ENCODE assay signal across 8 cellular contexts in the genomic region with DNA sequence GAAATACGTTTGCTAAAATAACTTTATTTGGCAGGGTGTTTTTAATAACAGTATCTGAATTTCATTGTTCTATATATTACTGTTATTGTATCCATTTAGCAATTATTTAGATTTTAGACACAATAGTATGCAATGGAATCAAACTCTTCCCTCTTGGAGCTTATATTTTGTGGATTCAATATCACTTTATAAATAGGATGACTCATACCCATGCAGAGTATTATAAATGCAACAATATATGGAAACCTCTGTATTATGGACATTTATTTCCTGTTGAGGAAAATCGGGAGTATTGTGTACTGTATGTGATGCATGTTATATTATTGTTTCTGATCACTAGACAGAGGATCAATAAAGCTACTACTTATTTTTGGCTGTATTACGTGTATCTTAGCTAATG. TPM values are rescaled to one million over a fixed set of nuclear protein-coding genes. Genes with fewer than 3 reads are reported as not detected.
DNase-seq lines count a peak whose midpoint lies in the region; ATAC-seq, FAIRE-seq and TF ChIP-seq lines count a peak whose summit lies in the region.

No MANE protein-coding gene starts in this region.

- H3F3A ChIP-seq in DOHH2 (ENCODE audit: control insufficient read depth, insufficient read depth) = 0 out of 2 replicates have a peak, but pooled peaks cover 4% of the 10 kb centered on the region

- 86% methylated on average over 3 of the region's 3 CpGs; no CpG with 5 or more reads in 1 of the 2 experiments for WGBS in H1 (ENCODE audit: extremely low coverage in 1 of 2, insufficient coverage in 1 of 2, insufficient read length in 1 of 2, insufficient replicate concordance in 2 of 2, low coverage in 1 of 2, low lambda C conversion rate in 2 of 2, missing lambda C conversion rate in 1 of 2), 2 experiments
- WGBS in pancreas, 2 donors = 39 to 41% methylated on average over 3 of the region's 3 CpGs

- peak overlapping the region; percentile 83 for H3K4me2 ChIP-seq in DOHH2 (ENCODE audit: low read length)
- H3K4me2 ChIP-seq in H1 (ENCODE audit: insufficient read depth in 1 of 2, low read depth in 2 of 2, low read length in 2 of 2) = peak overlapping the region; percentile 59 to 77; a peak in 3 of 4 replicates

- H2BK15ac ChIP-seq in H1 (ENCODE audit: low read length) = no peak overlapping the region

- H3K79me2 ChIP-seq in DOHH2 (ENCODE audit: control insufficient read depth, low read length) (peaks cover 90% of the 10 kb centered on the region), H1 (ENCODE audit: control insufficient read depth in 1 of 2, insufficient read depth in 2 of 2, low read length in 2 of 2) (peaks cover 5 to 72% of the 10 kb centered on the region in 2 experiments; a peak in 3 of 4 replicates)

- DNase-seq in NT2/D1 (ENCODE audit: low read depth, low spot score) (no peak), H1 (ENCODE audit: low read depth in 1 of 2, low spot score in 2 of 2) (no peak), pancreas (no peak), LoVo (ENCODE audit: low spot score) (no peak), NCI-H1694 (lab: John Stamatoyannopoulos, UW) (no peak)

- H3K4me3 ChIP-seq in DOHH2 (ENCODE audit: low read length) (peak overlapping the region; percentile 89), NT2/D1 (ENCODE audit: insufficient read length, low read depth) (no peak overlapping the region), H1 (ENCODE audit: extremely low read depth in 1 of 4, insufficient read depth in 2 of 4, low read depth in 3 of 4, low read length in 4 of 4) (peak overlapping the region in 3 of 4 experiments; percentile 30 to 77 (median 40); a peak in 3 of 8 replicates), pancreas (peak overlapping the region in 2 of 4 donors; percentile 47 to 59)

- H3K23ac ChIP-seq in H1 (ENCODE audit: insufficient read length) = no peak overlapping the region

- H3K27me3 ChIP-seq in DOHH2 (ENCODE audit: control insufficient read depth, low read length) (no peaks in the 10 kb centered on the region), NT2/D1 (ENCODE audit: insufficient read depth, insufficient read length) (no peaks in the 10 kb centered on the region), H1 (replicated peaks in 1 of 4; ENCODE audit: control insufficient read depth in 3 of 4, extremely low read depth in 1 of 4, insufficient read depth in 3 of 4, low read length in 3 of 4) (no peaks in the 10 kb centered on the region), pancreas (no peaks in the 10 kb centered on the region)

- intact Hi-C loops in pancreas (cut with DNase I) = no loop called here

- POLR2A ChIA-PET in H1 (lab: Charles Lee; ENCODE audit: partially characterized antibody) = interaction anchor here (1.4 to 1.9 kb wide), 3 partner anchors 10 to 14 kb away, joined by 4 to 5 read pairs (median 5); no protein-coding TSS in a partner anchor

- peaks cover 43% of the 10 kb centered on the region for H3K4me1 ChIP-seq in DOHH2 (ENCODE audit: control insufficient read depth, low read length)
- no peaks in the 10 kb centered on the region for H3K4me1 ChIP-seq in NT2/D1 (ENCODE audit: insufficient read depth, insufficient read length)
- peaks cover 0 to 9% (median under 1%) of the 10 kb centered on the region in 4 experiments; a peak in 1 of 7 replicates for H3K4me1 ChIP-seq in H1 (replicated peaks in 1 of 4; ENCODE audit: control insufficient read depth in 3 of 4, insufficient read depth in 4 of 4, low read length in 3 of 4)
- H3K4me1 ChIP-seq in pancreas = peaks cover 4 to 26% (median 19%) of the 10 kb centered on the region in 3 donors

- no peak overlapping the region for H4K5ac ChIP-seq in H1 (ENCODE audit: insufficient read length, low read depth, low read length)

- no peak for TF ChIP-seq EP300 in H1 (IDR thresholded peaks at IDR 0.05; ENCODE audit: borderline replicate concordance in 1 of 2, low read depth in 2 of 2, low read length in 2 of 2)

- H3K36me3 ChIP-seq in DOHH2 (ENCODE audit: control insufficient read depth, low read length) = peaks cover 26% of the 10 kb centered on the region
- peaks cover 10% of the 10 kb centered on the region for H3K36me3 ChIP-seq in NT2/D1 (ENCODE audit: insufficient read depth, insufficient read length, low read length)
- no peaks in the 10 kb centered on the region; a peak in 1 of 8 replicates for H3K36me3 ChIP-seq in H1 (ENCODE audit: control insufficient read depth in 2 of 4, insufficient read depth in 4 of 4, low read length in 3 of 4)
- no peaks in the 10 kb centered on the region for H3K36me3 ChIP-seq in pancreas

- no peak overlapping the region for H2AK5ac ChIP-seq in H1 (ENCODE audit: low read depth, low read length)

- H3K79me1 ChIP-seq in H1 (ENCODE audit: low read depth, low read length) = no peaks in the 10 kb centered on the region; the same call in 1 of the 2 replicates

- no peak overlapping the region for H2BK12ac ChIP-seq in H1 (ENCODE audit: low read depth, low read length)

- H3K27ac ChIP-seq in DOHH2 (ENCODE audit: low read depth, low read length) = peak overlapping the region; percentile 62
- no peak overlapping the region for H3K27ac ChIP-seq in H1 (ENCODE audit: low read depth, low read length)
- peak overlapping the region in 3 of 4 donors; percentile 53 to 76 (median 74) for H3K27ac ChIP-seq in pancreas

- H4K8ac ChIP-seq in H1 (ENCODE audit: extremely low read depth, insufficient read depth, low read length) = no peak overlapping the region

- H3K9ac ChIP-seq in NT2/D1 (ENCODE audit: insufficient read length, low read depth) (peak overlapping the region; percentile 21), H1 (replicated peaks in 1 of 4; ENCODE audit: extremely low read depth in 1 of 4, low read depth in 3 of 4, low read length in 3 of 4) (no peak overlapping the region)

- H3K14ac ChIP-seq in H1 (ENCODE audit: insufficient read length) = no peak overlapping the region

- H3K9me3 ChIP-seq in DOHH2 (ENCODE audit: control insufficient read depth, insufficient read depth, low read length) (no peaks in the 10 kb centered on the region), NT2/D1 (ENCODE audit: insufficient read depth, low read length) (no peaks in the 10 kb centered on the region), H1 (ENCODE audit: insufficient read depth in 2 of 2, low read depth in 1 of 2, low read length in 1 of 2) (no peaks in the 10 kb centered on the region), pancreas (no peaks in the 10 kb centered on the region)

- CTCF ChIA-PET in H1 (lab: Charles Lee; ENCODE audit: partially characterized antibody) = no interaction called here

- no peak overlapping the region for H2BK120ac ChIP-seq in H1 (replicated peaks; ENCODE audit: low read depth, low read length)

- no peak overlapping the region for H2BK20ac ChIP-seq in H1 (ENCODE audit: low read length)

- no peak overlapping the region for H3K18ac ChIP-seq in H1 (ENCODE audit: extremely low read depth, low read length)

- TF ChIP-seq CTCF in DOHH2 (IDR thresholded peaks at IDR 0.05; ENCODE audit: low read depth, low read length, poor library complexity, severe bottlenecking) = no peak
- no peak for TF ChIP-seq CTCF in H1 (IDR thresholded peaks at IDR 0.05; ENCODE audit: control extremely low read depth in 1 of 3, insufficient read depth in 1 of 3, low read depth in 1 of 3, low read length in 3 of 3)
- TF ChIP-seq CTCF in pancreas (IDR thresholded peaks at IDR 0.05) = no peak

- no peak overlapping the region for H3K4ac ChIP-seq in H1 (replicated peaks; ENCODE audit: insufficient read length, low read depth, low read length)

- no peak for TF ChIP-seq POLR2A in H1 (IDR thresholded peaks at IDR 0.05; ENCODE audit: control extremely low read depth in 1 of 2, low read depth in 2 of 2, low read length in 2 of 2)

- ATAC-seq in pancreas (no peak), GM19397 (IDR thresholded peaks at IDR 0.05; ENCODE audit: unreplicated experiment) (no peak), HG02588 (IDR thresholded peaks at IDR 0.05; ENCODE audit: unreplicated experiment) (no peak)

- H2BK5ac ChIP-seq in H1 (ENCODE audit: low read depth, low read length) = no peak overlapping the region

- no peak overlapping the region for H2AFZ ChIP-seq in H1 (ENCODE audit: low read length)

- 0 out of 2 replicates have a peak, but pooled peaks cover 4% of the 10 kb centered on the region for H3K23me2 ChIP-seq in H1 (ENCODE audit: low read depth, low read length)

- TF ChIP-seq RAD21 in H1 (IDR thresholded peaks at IDR 0.05 in 1 of 2, conservative IDR thresholded peaks at IDR 0.05 in 1 of 2; ENCODE audit: low read depth in 2 of 2, low read length in 2 of 2) = no peak

- no peaks in the 10 kb centered on the region for H3K9me2 ChIP-seq in DOHH2 (replicated peaks; ENCODE audit: control insufficient read depth, low read length)

- no peak overlapping the region for H3K56ac ChIP-seq in H1 (replicated peaks; ENCODE audit: insufficient read length, low read depth, low read length)

- H4K91ac ChIP-seq in H1 (replicated peaks; ENCODE audit: insufficient read length, low read length) = no peak overlapping the region

- H4K20me1 ChIP-seq in DOHH2 (ENCODE audit: control insufficient read depth, insufficient read depth, low read depth, low read length) (no peaks in the 10 kb centered on the region), H1 (replicated peaks in 1 of 2; ENCODE audit: control insufficient read depth in 1 of 2, insufficient read depth in 2 of 2, low read length in 2 of 2) (no peaks in the 10 kb centered on the region)

- FAIRE-seq in H1 (lab: Jason Lieb, UNC) (no peak), pancreas (lab: Jason Lieb, UNC) (no peak)

RNA-seq across cellular contexts. Expression of a gene that starts 0.7 kb away (rescaled TPM):
- total RNA-seq in H1 (2021; fragmentation: NEBNext Ultra II Directional; extraction: Animal tissue kit (Norgen Biotek cat#: 25700)) = 10.5 and 11.1 TPM in 2 replicates
- 3.5 and 5.4 TPM in 2 replicates for polyA plus RNA-seq in H1 (2011; rRNA removed)
- 5.1 TPM for polyA plus RNA-seq in H1 (2011; cell fraction: cytosol; rRNA removed)
- polyA plus RNA-seq in H1 (2011; cell fraction: nucleus; rRNA removed) = 4.7 TPM
- polyA plus RNA-seq in H1 (2012, experiment 1 of 2) = 4.4 to 8.9 TPM (median 6.6 TPM) in 4 replicates
- 0.45 TPM for polyA plus RNA-seq in H1 (2012, experiment 2 of 2)
- polyA plus RNA-seq in H1 (2013, experiment 1 of 2) = 7.0 TPM
- polyA plus RNA-seq in H1 (2013, experiment 2 of 2) = 6.6 TPM
- polyA minus RNA-seq in H1 (2011; rRNA and poly(A)+ RNA removed) = 21.2 and 25.7 TPM in 2 replicates
- 10.6 TPM for polyA minus RNA-seq in H1 (2011; cell fraction: cytosol; rRNA and poly(A)+ RNA removed)
- polyA minus RNA-seq in H1 (2011; cell fraction: nucleus; rRNA and poly(A)+ RNA removed) = 51.2 TPM
- total RNA-seq in pancreas = 1 to 10 TPM; 4.5 to 8.2 (median 6.3) TPM
- 1 to 10 TPM; 3.0 to 5.6 TPM for polyA plus RNA-seq in pancreas

RNA-seq across cellular contexts. Expression of a gene that starts 1.0 kb away (rescaled TPM):
- 23.3 TPM in 2 replicates for total RNA-seq in H1 (2021; fragmentation: NEBNext Ultra II Directional; extraction: Animal tissue kit (Norgen Biotek cat#: 25700))
- polyA plus RNA-seq in H1 (2011; rRNA removed) = 2.2 and 4.0 TPM in 2 replicates
- 6.2 TPM for polyA plus RNA-seq in H1 (2011; cell fraction: cytosol; rRNA removed)
- 3.4 TPM for polyA plus RNA-seq in H1 (2011; cell fraction: nucleus; rRNA removed)
- polyA plus RNA-seq in H1 (2012, experiment 1 of 2) = 6.1 to 15.5 TPM (median 7.5 TPM) in 4 replicates
- polyA plus RNA-seq in H1 (2012, experiment 2 of 2) = 0.73 TPM
- 10.6 TPM for polyA plus RNA-seq in H1 (2013, experiment 1 of 2)
- polyA plus RNA-seq in H1 (2013, experiment 2 of 2) = 10.2 TPM
- polyA minus RNA-seq in H1 (2011; rRNA and poly(A)+ RNA removed) = 19.7 and 24.6 TPM in 2 replicates
- polyA minus RNA-seq in H1 (2011; cell fraction: cytosol; rRNA and poly(A)+ RNA removed) = 13.7 TPM
- polyA minus RNA-seq in H1 (2011; cell fraction: nucleus; rRNA and poly(A)+ RNA removed) = 72.5 TPM
- total RNA-seq in pancreas = 1 to 10 TPM in 1 of 6 donors, under 1 TPM in 4, not detected in 1; 0.13 to 1.1 (median 0.31) TPM
- polyA plus RNA-seq in pancreas = under 1 TPM; 0.04 to 0.05 TPM

Comparison
In these comparisons a context has a peak if more than half of its experiments do, and no peak if none do; other contexts are left out.
1. RNA of a gene that starts 1.0 kb away (total RNA-seq): 23.3 TPM in H1; 0.13 to 1.1 TPM in pancreas; every median in the first group is over 10 times any median in the second.